Comparison of ENCODE assay signal across 27 cellular contexts in genomic region chr2:238872026-238872425, GRCh38. TPM values are rescaled to one million over a fixed set of nuclear protein-coding genes. Genes with fewer than 3 reads are reported as not detected.
"Had no signal": no experiment of that assay in that cellular context is flagged by ENCODE, and none has a peak within 500 bp of the region (broad histone marks: within the 10 kb centered on the region; RNA-seq: fewer than 3 reads in every experiment).

No MANE protein-coding gene starts in this region.

- DNase-seq: activated B cell treated with CpG ODN at 0.5 μM for 24 hours; activated CD4-positive, alpha-beta T cell treated with anti-CD3 and anti-CD28 coated beads, Interleukin-2, amount 50 U/mL, for 1 hour; activated CD8-positive, alpha-beta memory T cell treated with anti-CD3 and anti-CD28 coated beads, Interleukin-2, amount 10 ng/mL, durations not matched to agents 7 days and 5 days; activated CD8-positive, alpha-beta T cell treated with anti-CD3 and anti-CD28 coated beads, Interleukin-2, amount 10 ng/mL, durations not matched to agents 7 days and 5 days; activated naive CD4-positive, alpha-beta T cell treated with anti-CD3 and anti-CD28 coated beads, Interleukin-2, amount 10 ng/mL, durations not matched to agents 7 days and 5 days; activated naive CD8-positive, alpha-beta T cell treated with anti-CD3 and anti-CD28 coated beads, Interleukin-2, amount 10 ng/mL, durations not matched to agents 7 days and 5 days; activated T-cell treated with anti-CD3 and anti-CD28 coated beads, Interleukin-2, amount 50 U/mL, for 72 hours; amniotic stem cell; brain microvascular endothelial cell; caudate nucleus; foreskin keratinocyte; heart left ventricle; kidney glomerular epithelial cell; midbrain; naive thymus-derived CD4-positive, alpha-beta T cell; occipital lobe; right cardiac atrium; stimulated activated CD4-positive, alpha-beta T cell treated with anti-CD3 and anti-CD28 coated beads, Interleukin-2, amount 100 ng/mL, for 48 hours; stimulated activated naive CD4-positive, alpha-beta T cell treated with Interleukin-2 at 50 U/mL for 16 hours; T-helper 2 cell; trophoblast cell had no signal

- H3K9ac ChIP-seq: parathyroid adenoma had no signal

- H3K4me1 Mint-ChIP-seq: activated B cell treated with CpG ODN at 0.5 μM for 24 hours; activated naive CD4-positive, alpha-beta T cell treated with anti-CD3 and anti-CD28 coated beads, Interleukin-2, amount 10 ng/mL, durations not matched to agents 7 days and 5 days; activated naive CD8-positive, alpha-beta T cell treated with anti-CD3 and anti-CD28 coated beads, Interleukin-2, amount 10 ng/mL, durations not matched to agents 7 days and 5 days had no signal

- H3K27me3 Mint-ChIP-seq: activated B cell treated with CpG ODN at 0.5 μM for 24 hours had no signal

- H2AFZ ChIP-seq: parathyroid adenoma had no signal

- H3K27me3 ChIP-seq: brain microvascular endothelial cell, foreskin keratinocyte, left lung had no signal

- H3K27ac Mint-ChIP-seq: activated B cell treated with CpG ODN at 0.5 μM for 24 hours; activated CD8-positive, alpha-beta memory T cell treated with anti-CD3 and anti-CD28 coated beads, Interleukin-2, amount 10 ng/mL, durations not matched to agents 7 days and 5 days; activated CD8-positive, alpha-beta T cell treated with anti-CD3 and anti-CD28 coated beads, Interleukin-2, amount 10 ng/mL, durations not matched to agents 7 days and 5 days; activated naive CD4-positive, alpha-beta T cell treated with anti-CD3 and anti-CD28 coated beads, Interleukin-2, amount 10 ng/mL, durations not matched to agents 7 days and 5 days; activated naive CD8-positive, alpha-beta T cell treated with anti-CD3 and anti-CD28 coated beads, Interleukin-2, amount 10 ng/mL, durations not matched to agents 7 days and 5 days; activated T-cell treated with anti-CD3 and anti-CD28 coated beads, Interleukin-2, amount 50 U/mL, for 72 hours had no signal

- H3K4me1 ChIP-seq: parathyroid adenoma had no signal

- H3K36me3 Mint-ChIP-seq: activated naive CD4-positive, alpha-beta T cell treated with anti-CD3 and anti-CD28 coated beads, Interleukin-2, amount 10 ng/mL, durations not matched to agents 7 days and 5 days; activated naive CD8-positive, alpha-beta T cell treated with anti-CD3 and anti-CD28 coated beads, Interleukin-2, amount 10 ng/mL, durations not matched to agents 7 days and 5 days; naive thymus-derived CD4-positive, alpha-beta T cell had no signal

- H3K4me3 ChIP-seq: heart left ventricle, left lung, lung, thoracic aorta had no signal

- H3K4me3 Mint-ChIP-seq: activated B cell treated with CpG ODN at 0.5 μM for 24 hours; activated CD8-positive, alpha-beta memory T cell treated with anti-CD3 and anti-CD28 coated beads, Interleukin-2, amount 10 ng/mL, durations not matched to agents 7 days and 5 days; activated CD8-positive, alpha-beta T cell treated with anti-CD3 and anti-CD28 coated beads, Interleukin-2, amount 10 ng/mL, durations not matched to agents 7 days and 5 days; activated naive CD4-positive, alpha-beta T cell treated with anti-CD3 and anti-CD28 coated beads, Interleukin-2, amount 10 ng/mL, durations not matched to agents 7 days and 5 days; activated naive CD8-positive, alpha-beta T cell treated with anti-CD3 and anti-CD28 coated beads, Interleukin-2, amount 10 ng/mL, durations not matched to agents 7 days and 5 days; activated T-cell treated with anti-CD3 and anti-CD28 coated beads, Interleukin-2, amount 50 U/mL, for 72 hours; naive thymus-derived CD4-positive, alpha-beta T cell; neural crest cell had no signal

- H3K9me3 ChIP-seq: left lung, thoracic aorta had no signal

- ATAC-seq: activated CD8-positive, alpha-beta memory T cell treated with anti-CD3 and anti-CD28 coated beads, Interleukin-2, amount 10 ng/mL, durations not matched to agents 7 days and 5 days; activated CD8-positive, alpha-beta T cell treated with anti-CD3 and anti-CD28 coated beads, Interleukin-2, amount 10 ng/mL, durations not matched to agents 7 days and 5 days; activated T-cell treated with anti-CD3 and anti-CD28 coated beads, Interleukin-2, amount 50 U/mL, for 72 hours; esophagus mucosa; foreskin keratinocyte; heart left ventricle; left lung; naive thymus-derived CD4-positive, alpha-beta T cell; right cardiac atrium had no signal

- H3K79me2 ChIP-seq: parathyroid adenoma had no signal

- H3K27ac ChIP-seq: brain microvascular endothelial cell, foreskin keratinocyte, left lung, parathyroid adenoma, thoracic aorta had no signal

- H3K36me3 ChIP-seq: brain microvascular endothelial cell, heart left ventricle, left lung, thoracic aorta had no signal

RNA-seq across cellular contexts. Expression of gene TWIST2, which starts 24.1 kb away (rescaled TPM):
- total RNA-seq: activated B cell treated with CpG ODN at 0.5 μM for 24 hours; activated CD8-positive, alpha-beta memory T cell treated with anti-CD3 and anti-CD28 coated beads, Interleukin-2, amount 10 ng/mL, durations not matched to agents 7 days and 5 days; activated CD8-positive, alpha-beta T cell treated with anti-CD3 and anti-CD28 coated beads, Interleukin-2, amount 10 ng/mL, durations not matched to agents 7 days and 5 days; activated naive CD8-positive, alpha-beta T cell treated with anti-CD3 and anti-CD28 coated beads, Interleukin-2, amount 10 ng/mL, durations not matched to agents 7 days and 5 days; activated T-cell treated with anti-CD3 and anti-CD28 coated beads, Interleukin-2, amount 50 U/mL, for 72 hours; naive thymus-derived CD4-positive, alpha-beta T cell had no signal
- polyA plus RNA-seq: naive thymus-derived CD4-positive, alpha-beta T cell had no signal
